Comparison of ENCODE assay signal across 20 cellular contexts in genomic region chr6:35808688-35809087, GRCh38. TPM values are rescaled to one million over a fixed set of nuclear protein-coding genes. Genes with fewer than 3 reads are reported as not detected.
DNase-seq lines count a peak whose midpoint lies in the region; TF ChIP-seq lines count a peak whose summit lies in the region.
"Had no signal": no experiment of that assay in that cellular context is flagged by ENCODE, and none has a peak within 500 bp of the region (broad histone marks: within the 10 kb centered on the region; RNA-seq: fewer than 3 reads in every experiment).

No MANE protein-coding gene starts in this region.

- no peaks in the 10 kb centered on the region for H3K36me3 ChIP-seq in A673 (ENCODE audit: insufficient read depth, low read length, poor library complexity, severe bottlenecking)

- H3K4me3 ChIP-seq in A673 (ENCODE audit: low read depth, low read length, poor library complexity, severe bottlenecking) = no peak overlapping the region
- H3K4me3 ChIP-seq: smooth muscle cell had no signal

- DNase-seq in A673 (ENCODE audit: low spot score) (peak; percentile 51), NCI-H1105 (lab: John Stamatoyannopoulos, UW) (peak; percentile 99), NCI-H2196 (lab: John Stamatoyannopoulos, UW; ENCODE audit: unreplicated experiment) (peak; percentile 92), SHP77 treated with DMSO at 0.1 percent for 48 hours (lab: John Stamatoyannopoulos, UW) (peak; percentile 47), islet precursor cell (no peak), putamen (ENCODE audit: low spot score) (no peak), KG1 (lab: John Stamatoyannopoulos, UW) (no peak)
- no peak for DNase-seq in stimulated activated CD4-positive, alpha-beta T cell treated with anti-CD3 and anti-CD28 coated beads, Interleukin-4, amount 100 ng/mL, for 24 hours
- DNase-seq: activated CD4-positive, alpha-beta T cell treated with anti-CD3 and anti-CD28 coated beads for 36 hours; activated naive CD8-positive, alpha-beta T cell treated with anti-CD3 and anti-CD28 coated beads for 36 hours; caudate nucleus; CD4-positive, alpha-beta T cell; endodermal cell; midbrain; NCI-H1048 had no signal

- no peaks in the 10 kb centered on the region for H3K27me3 ChIP-seq in A673 (replicated peaks; ENCODE audit: insufficient read depth, low read depth, low read length, poor library complexity)

- no peak overlapping the region for H3K27ac ChIP-seq in A673 (ENCODE audit: low read depth, low read length, poor library complexity, severe bottlenecking)

- POLR2A ChIA-PET in A673 (lab: Charles Lee; ENCODE audit: low non-redundant PET) = no interaction called here

- H3K4me1 ChIP-seq in A673 (ENCODE audit: insufficient read depth, low read length, poor library complexity, severe bottlenecking) = peaks cover 9% of the 10 kb centered on the region

- no TSS peak for BruUV-seq in A673 (replicated peaks; lab: Mats Ljungman, UMichigan)

- intact Hi-C loops in A673 (cut with micrococcal nuclease; ENCODE audit: unreplicated experiment) = no loop called here

- CTCF ChIA-PET in A673 (lab: Charles Lee) = no interaction called here

- TF ChIP-seq CTCF in A673 (conservative IDR thresholded peaks at IDR 0.05; ENCODE audit: low read depth, low read length) = no peak

- H3K9me3 ChIP-seq in A673 (ENCODE audit: low read depth, low read length, poor library complexity, severe bottlenecking) = no peaks in the 10 kb centered on the region

RNA-seq across cellular contexts. Expression of gene LHFPL5, which starts 3.5 kb away (rescaled TPM):
- total RNA-seq in A673 (2021) = not detected in 2 replicates
- total RNA-seq: A172; activated CD4-positive, alpha-beta T cell treated with anti-CD3 and anti-CD28 coated beads for 36 hours; activated naive CD8-positive, alpha-beta T cell treated with anti-CD3 and anti-CD28 coated beads for 36 hours; CD4-positive, alpha-beta T cell; endodermal cell; osteocyte; smooth muscle cell; T-helper 2 cell treated with Interferon-gamma antibody and Interleukin-4, amounts not matched to agents 100 ng/mL and 5 ng/mL, for 36 hours; urinary bladder had no signal

RNA-seq across cellular contexts. Expression of gene CLPS, which starts 11.6 kb away (rescaled TPM):
- not detected in 2 replicates for total RNA-seq in A673 (2021)
- total RNA-seq: A172; activated CD4-positive, alpha-beta T cell treated with anti-CD3 and anti-CD28 coated beads for 36 hours; activated naive CD8-positive, alpha-beta T cell treated with anti-CD3 and anti-CD28 coated beads for 36 hours; CD4-positive, alpha-beta T cell; endodermal cell; osteocyte; smooth muscle cell; T-helper 2 cell treated with Interferon-gamma antibody and Interleukin-4, amounts not matched to agents 100 ng/mL and 5 ng/mL, for 36 hours; urinary bladder had no signal

RNA-seq across cellular contexts. Expression of gene CLPSL1, which starts 27.9 kb away (rescaled TPM):
- not detected in 2 replicates for total RNA-seq in A673 (2021)
- total RNA-seq: A172; activated CD4-positive, alpha-beta T cell treated with anti-CD3 and anti-CD28 coated beads for 36 hours; activated naive CD8-positive, alpha-beta T cell treated with anti-CD3 and anti-CD28 coated beads for 36 hours; CD4-positive, alpha-beta T cell; endodermal cell; osteocyte; smooth muscle cell; T-helper 2 cell treated with Interferon-gamma antibody and Interleukin-4, amounts not matched to agents 100 ng/mL and 5 ng/mL, for 36 hours; urinary bladder had no signal

RNA-seq across cellular contexts. Expression of gene CLPSL2, which starts 32.3 kb away (rescaled TPM):
- total RNA-seq in A673 (2021) = not detected in 2 replicates
- total RNA-seq: activated CD4-positive, alpha-beta T cell treated with anti-CD3 and anti-CD28 coated beads for 36 hours; activated naive CD8-positive, alpha-beta T cell treated with anti-CD3 and anti-CD28 coated beads for 36 hours; CD4-positive, alpha-beta T cell; osteocyte; smooth muscle cell; T-helper 2 cell treated with Interferon-gamma antibody and Interleukin-4, amounts not matched to agents 100 ng/mL and 5 ng/mL, for 36 hours; urinary bladder had no signal

Comparison
In these comparisons a context has a peak if more than half of its experiments do, and no peak if none do; other contexts are left out.
1. DNase-seq: peak in A673 (single experiment), NCI-H1105 (single experiment), NCI-H2196 (single experiment) and SHP77 treated with DMSO at 0.1 percent for 48 hours (single experiment); none in islet precursor cell (single experiment), stimulated activated CD4-positive, alpha-beta T cell treated with anti-CD3 and anti-CD28 coated beads, Interleukin-4, amount 100 ng/mL, for 24 hours (single experiment), putamen (single experiment) and KG1 (single experiment).